ENCODE assay signal across 1 cellular context in the genomic region with DNA sequence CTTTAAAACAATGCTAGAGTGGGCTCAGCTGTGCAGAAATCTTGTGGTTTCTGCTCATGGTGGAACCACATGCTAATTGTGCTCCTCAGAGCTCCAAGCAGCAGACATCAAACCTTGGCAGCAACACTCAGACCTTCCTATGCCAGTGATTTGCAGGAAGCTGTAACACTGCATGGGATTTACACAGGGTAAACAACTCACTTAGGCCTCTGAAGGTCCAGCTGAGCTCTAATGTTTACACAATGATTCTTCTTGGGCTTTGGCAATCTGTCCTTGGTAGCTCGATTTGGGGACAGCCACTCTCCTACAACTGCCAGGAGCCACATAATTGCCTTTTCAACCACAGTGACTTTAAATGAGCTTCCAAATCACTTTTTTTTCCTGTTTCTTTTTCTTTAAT.
TF ChIP-seq lines count a peak whose summit lies in the region.

No MANE protein-coding gene starts in this region.

TF ChIP-seq in HepG2, 621 proteins besides CTCF, POLR2A, EP300 and RAD21 (continued from another document and continues in another):
- TF ChIP-seq, protein P1, sequence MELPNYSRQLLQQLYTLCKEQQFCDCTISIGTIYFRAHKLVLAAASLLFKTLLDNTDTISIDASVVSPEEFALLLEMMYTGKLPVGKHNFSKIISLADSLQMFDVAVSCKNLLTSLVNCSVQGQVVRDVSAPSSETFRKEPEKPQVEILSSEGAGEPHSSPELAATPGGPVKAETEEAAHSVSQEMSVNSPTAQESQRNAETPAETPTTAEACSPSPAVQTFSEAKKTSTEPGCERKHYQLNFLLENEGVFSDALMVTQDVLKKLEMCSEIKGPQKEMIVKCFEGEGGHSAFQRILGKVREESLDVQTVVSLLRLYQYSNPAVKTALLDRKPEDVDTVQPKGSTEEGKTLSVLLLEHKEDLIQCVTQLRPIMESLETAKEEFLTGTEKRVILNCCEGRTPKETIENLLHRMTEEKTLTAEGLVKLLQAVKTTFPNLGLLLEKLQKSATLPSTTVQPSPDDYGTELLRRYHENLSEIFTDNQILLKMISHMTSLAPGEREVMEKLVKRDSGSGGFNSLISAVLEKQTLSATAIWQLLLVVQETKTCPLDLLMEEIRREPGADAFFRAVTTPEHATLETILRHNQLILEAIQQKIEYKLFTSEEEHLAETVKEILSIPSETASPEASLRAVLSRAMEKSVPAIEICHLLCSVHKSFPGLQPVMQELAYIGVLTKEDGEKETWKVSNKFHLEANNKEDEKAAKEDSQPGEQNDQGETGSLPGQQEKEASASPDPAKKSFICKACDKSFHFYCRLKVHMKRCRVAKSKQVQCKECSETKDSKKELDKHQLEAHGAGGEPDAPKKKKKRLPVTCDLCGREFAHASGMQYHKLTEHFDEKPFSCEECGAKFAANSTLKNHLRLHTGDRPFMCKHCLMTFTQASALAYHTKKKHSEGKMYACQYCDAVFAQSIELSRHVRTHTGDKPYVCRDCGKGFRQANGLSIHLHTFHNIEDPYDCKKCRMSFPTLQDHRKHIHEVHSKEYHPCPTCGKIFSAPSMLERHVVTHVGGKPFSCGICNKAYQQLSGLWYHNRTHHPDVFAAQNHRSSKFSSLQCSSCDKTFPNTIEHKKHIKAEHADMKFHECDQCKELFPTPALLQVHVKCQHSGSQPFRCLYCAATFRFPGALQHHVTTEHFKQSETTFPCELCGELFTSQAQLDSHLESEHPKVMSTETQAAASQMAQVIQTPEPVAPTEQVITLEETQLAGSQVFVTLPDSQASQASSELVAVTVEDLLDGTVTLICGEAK (IDR thresholded peaks at IDR 0.05) = no peak
- TF ChIP-seq, protein P1 (CRISPR knock-in tag; IDR thresholded peaks at IDR 0.05) = no peak
- TF ChIP-seq CBFB (CRISPR knock-in tag; IDR thresholded peaks at IDR 0.05) (0 out of 2 replicates have a peak, but pooled peaks have one; percentile 24), ZBTB7B (CRISPR knock-in tag; IDR thresholded peaks at IDR 0.05) (peak; percentile 69; the same call in 1 of the 2 replicates), MXD4 (CRISPR knock-in tag; IDR thresholded peaks at IDR 0.05) (no peak), ATRX (CRISPR knock-in tag; IDR thresholded peaks at IDR 0.05; ENCODE audit: borderline replicate concordance) (no peak), ZNF3 (CRISPR knock-in tag; IDR thresholded peaks at IDR 0.05) (no peak), MAFF (IDR thresholded peaks at IDR 0.05; ENCODE audit: low read depth, low read length) (no peak), PCBP2 (optimal IDR thresholded peaks at IDR 0.05; ENCODE audit: low read depth, low read length, poor library complexity, severe bottlenecking) (no peak), YEATS4 (CRISPR knock-in tag; IDR thresholded peaks at IDR 0.05; ENCODE audit: borderline replicate concordance) (no peak), ZMYM2 (CRISPR knock-in tag; IDR thresholded peaks at IDR 0.05) (no peak), ZNF136 (CRISPR knock-in tag; IDR thresholded peaks at IDR 0.05; ENCODE audit: low read depth) (no peak), ONECUT2 (CRISPR knock-in tag; IDR thresholded peaks at IDR 0.05) (no peak), NFE2 (CRISPR knock-in tag; IDR thresholded peaks at IDR 0.05) (no peak), ZMAT3 (CRISPR knock-in tag; conservative IDR thresholded peaks at IDR 0.05) (0 out of 2 replicates have a peak, but pooled peaks have one; percentile 39), ZBTB7A (CRISPR knock-in tag; IDR thresholded peaks at IDR 0.05) (no peak), ZNF737 (CRISPR knock-in tag; IDR thresholded peaks at IDR 0.05; ENCODE audit: borderline replicate concordance) (no peak), CBX2 (IDR thresholded peaks at IDR 0.05; ENCODE audit: low read depth, low read length) (no peak), CBX2 (CRISPR knock-in tag; IDR thresholded peaks at IDR 0.05; ENCODE audit: low read depth) (no peak), KDM3A (CRISPR knock-in tag; IDR thresholded peaks at IDR 0.05; ENCODE audit: low read depth) (no peak), PAX8 (CRISPR knock-in tag; IDR thresholded peaks at IDR 0.05; ENCODE audit: borderline replicate concordance) (no peak), PHB2 (IDR thresholded peaks at IDR 0.05; ENCODE audit: partially characterized antibody) (no peak), ZFP1 (CRISPR knock-in tag; IDR thresholded peaks at IDR 0.05) (no peak), TEAD3 (CRISPR knock-in tag; optimal IDR thresholded peaks at IDR 0.05; ENCODE audit: borderline replicate concordance) (peak; percentile 63), SUZ12 (IDR thresholded peaks at IDR 0.05; ENCODE audit: low read depth, low read length) (no peak), ZNF766 (CRISPR knock-in tag; IDR thresholded peaks at IDR 0.05; ENCODE audit: borderline replicate concordance) (0 out of 2 replicates have a peak, but pooled peaks have one; percentile 27), ELF1 (CRISPR knock-in tag; IDR thresholded peaks at IDR 0.05) (peak; percentile 45; the same call in 1 of the 2 replicates), TOPORS (CRISPR knock-in tag; IDR thresholded peaks at IDR 0.05) (no peak), ZNF713 (CRISPR knock-in tag; IDR thresholded peaks at IDR 0.05) (no peak), U2AF2 (IDR thresholded peaks at IDR 0.05; ENCODE audit: low read depth, low read length) (no peak), NCOA2 (CRISPR knock-in tag; IDR thresholded peaks at IDR 0.05) (peak; percentile 80), NFKB2 (CRISPR knock-in tag; IDR thresholded peaks at IDR 0.05; ENCODE audit: borderline replicate concordance) (no peak), RORA (CRISPR knock-in tag; IDR thresholded peaks at IDR 0.05) (no peak), BHLHE40 (IDR thresholded peaks at IDR 0.05; ENCODE audit: low read length) (no peak)
- TF ChIP-seq, protein P2, sequence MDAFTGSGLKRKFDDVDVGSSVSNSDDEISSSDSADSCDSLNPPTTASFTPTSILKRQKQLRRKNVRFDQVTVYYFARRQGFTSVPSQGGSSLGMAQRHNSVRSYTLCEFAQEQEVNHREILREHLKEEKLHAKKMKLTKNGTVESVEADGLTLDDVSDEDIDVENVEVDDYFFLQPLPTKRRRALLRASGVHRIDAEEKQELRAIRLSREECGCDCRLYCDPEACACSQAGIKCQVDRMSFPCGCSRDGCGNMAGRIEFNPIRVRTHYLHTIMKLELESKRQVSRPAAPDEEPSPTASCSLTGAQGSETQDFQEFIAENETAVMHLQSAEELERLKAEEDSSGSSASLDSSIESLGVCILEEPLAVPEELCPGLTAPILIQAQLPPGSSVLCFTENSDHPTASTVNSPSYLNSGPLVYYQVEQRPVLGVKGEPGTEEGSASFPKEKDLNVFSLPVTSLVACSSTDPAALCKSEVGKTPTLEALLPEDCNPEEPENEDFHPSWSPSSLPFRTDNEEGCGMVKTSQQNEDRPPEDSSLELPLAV (CRISPR knock-in tag; conservative IDR thresholded peaks at IDR 0.05; ENCODE audit: low read depth) = no peak
- TF ChIP-seq, protein P3, sequence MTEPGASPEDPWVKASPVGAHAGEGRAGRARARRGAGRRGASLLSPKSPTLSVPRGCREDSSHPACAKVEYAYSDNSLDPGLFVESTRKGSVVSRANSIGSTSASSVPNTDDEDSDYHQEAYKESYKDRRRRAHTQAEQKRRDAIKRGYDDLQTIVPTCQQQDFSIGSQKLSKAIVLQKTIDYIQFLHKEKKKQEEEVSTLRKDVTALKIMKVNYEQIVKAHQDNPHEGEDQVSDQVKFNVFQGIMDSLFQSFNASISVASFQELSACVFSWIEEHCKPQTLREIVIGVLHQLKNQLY (CRISPR knock-in tag; IDR thresholded peaks at IDR 0.05) = 0 out of 2 replicates have a peak, but pooled peaks have one; percentile 47
- TF ChIP-seq, protein P4, sequence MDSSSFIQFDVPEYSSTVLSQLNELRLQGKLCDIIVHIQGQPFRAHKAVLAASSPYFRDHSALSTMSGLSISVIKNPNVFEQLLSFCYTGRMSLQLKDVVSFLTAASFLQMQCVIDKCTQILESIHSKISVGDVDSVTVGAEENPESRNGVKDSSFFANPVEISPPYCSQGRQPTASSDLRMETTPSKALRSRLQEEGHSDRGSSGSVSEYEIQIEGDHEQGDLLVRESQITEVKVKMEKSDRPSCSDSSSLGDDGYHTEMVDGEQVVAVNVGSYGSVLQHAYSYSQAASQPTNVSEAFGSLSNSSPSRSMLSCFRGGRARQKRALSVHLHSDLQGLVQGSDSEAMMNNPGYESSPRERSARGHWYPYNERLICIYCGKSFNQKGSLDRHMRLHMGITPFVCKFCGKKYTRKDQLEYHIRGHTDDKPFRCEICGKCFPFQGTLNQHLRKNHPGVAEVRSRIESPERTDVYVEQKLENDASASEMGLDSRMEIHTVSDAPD (CRISPR knock-in tag; IDR thresholded peaks at IDR 0.05) = peak; percentile 40; the same call in 1 of the 2 replicates
- TF ChIP-seq, protein P5, sequence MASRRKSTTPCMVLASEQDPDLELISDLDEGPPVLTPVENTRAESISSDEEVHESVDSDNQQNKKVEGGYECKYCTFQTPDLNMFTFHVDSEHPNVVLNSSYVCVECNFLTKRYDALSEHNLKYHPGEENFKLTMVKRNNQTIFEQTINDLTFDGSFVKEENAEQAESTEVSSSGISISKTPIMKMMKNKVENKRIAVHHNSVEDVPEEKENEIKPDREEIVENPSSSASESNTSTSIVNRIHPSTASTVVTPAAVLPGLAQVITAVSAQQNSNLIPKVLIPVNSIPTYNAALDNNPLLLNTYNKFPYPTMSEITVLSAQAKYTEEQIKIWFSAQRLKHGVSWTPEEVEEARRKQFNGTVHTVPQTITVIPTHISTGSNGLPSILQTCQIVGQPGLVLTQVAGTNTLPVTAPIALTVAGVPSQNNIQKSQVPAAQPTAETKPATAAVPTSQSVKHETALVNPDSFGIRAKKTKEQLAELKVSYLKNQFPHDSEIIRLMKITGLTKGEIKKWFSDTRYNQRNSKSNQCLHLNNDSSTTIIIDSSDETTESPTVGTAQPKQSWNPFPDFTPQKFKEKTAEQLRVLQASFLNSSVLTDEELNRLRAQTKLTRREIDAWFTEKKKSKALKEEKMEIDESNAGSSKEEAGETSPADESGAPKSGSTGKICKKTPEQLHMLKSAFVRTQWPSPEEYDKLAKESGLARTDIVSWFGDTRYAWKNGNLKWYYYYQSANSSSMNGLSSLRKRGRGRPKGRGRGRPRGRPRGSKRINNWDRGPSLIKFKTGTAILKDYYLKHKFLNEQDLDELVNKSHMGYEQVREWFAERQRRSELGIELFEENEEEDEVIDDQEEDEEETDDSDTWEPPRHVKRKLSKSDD (CRISPR knock-in tag; IDR thresholded peaks at IDR 0.05; ENCODE audit: low read depth) = no peak
- TF ChIP-seq, protein P6, sequence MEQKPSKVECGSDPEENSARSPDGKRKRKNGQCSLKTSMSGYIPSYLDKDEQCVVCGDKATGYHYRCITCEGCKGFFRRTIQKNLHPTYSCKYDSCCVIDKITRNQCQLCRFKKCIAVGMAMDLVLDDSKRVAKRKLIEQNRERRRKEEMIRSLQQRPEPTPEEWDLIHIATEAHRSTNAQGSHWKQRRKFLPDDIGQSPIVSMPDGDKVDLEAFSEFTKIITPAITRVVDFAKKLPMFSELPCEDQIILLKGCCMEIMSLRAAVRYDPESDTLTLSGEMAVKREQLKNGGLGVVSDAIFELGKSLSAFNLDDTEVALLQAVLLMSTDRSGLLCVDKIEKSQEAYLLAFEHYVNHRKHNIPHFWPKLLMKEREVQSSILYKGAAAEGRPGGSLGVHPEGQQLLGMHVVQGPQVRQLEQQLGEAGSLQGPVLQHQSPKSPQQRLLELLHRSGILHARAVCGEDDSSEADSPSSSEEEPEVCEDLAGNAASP (CRISPR knock-in tag; IDR thresholded peaks at IDR 0.05; ENCODE audit: borderline replicate concordance) = peak; percentile 53
- TF ChIP-seq, protein P7, sequence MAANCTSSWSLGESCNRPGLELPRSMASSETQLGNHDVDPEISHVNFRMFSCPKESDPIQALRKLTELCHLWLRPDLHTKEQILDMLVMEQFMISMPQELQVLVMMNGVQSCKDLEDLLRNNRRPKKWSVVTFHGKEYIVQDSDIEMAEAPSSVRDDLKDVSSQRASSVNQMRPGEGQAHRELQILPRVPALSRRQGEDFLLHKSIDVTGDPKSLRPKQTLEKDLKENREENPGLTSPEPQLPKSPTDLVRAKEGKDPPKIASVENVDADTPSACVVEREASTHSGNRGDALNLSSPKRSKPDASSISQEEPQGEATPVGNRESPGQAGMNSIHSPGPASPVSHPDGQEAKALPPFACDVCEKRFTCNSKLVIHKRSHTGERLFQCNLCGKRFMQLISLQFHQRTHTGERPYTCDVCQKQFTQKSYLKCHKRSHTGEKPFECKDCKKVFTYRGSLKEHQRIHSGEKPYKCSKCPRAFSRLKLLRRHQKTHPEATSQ (CRISPR knock-in tag; IDR thresholded peaks at IDR 0.05; ENCODE audit: borderline replicate concordance) = no peak
- TF ChIP-seq, protein P8, sequence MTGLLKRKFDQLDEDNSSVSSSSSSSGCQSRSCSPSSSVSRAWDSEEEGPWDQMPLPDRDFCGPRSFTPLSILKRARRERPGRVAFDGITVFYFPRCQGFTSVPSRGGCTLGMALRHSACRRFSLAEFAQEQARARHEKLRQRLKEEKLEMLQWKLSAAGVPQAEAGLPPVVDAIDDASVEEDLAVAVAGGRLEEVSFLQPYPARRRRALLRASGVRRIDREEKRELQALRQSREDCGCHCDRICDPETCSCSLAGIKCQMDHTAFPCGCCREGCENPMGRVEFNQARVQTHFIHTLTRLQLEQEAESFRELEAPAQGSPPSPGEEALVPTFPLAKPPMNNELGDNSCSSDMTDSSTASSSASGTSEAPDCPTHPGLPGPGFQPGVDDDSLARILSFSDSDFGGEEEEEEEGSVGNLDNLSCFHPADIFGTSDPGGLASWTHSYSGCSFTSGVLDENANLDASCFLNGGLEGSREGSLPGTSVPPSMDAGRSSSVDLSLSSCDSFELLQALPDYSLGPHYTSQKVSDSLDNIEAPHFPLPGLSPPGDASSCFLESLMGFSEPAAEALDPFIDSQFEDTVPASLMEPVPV (CRISPR knock-in tag; IDR thresholded peaks at IDR 0.05) = no peak
